ENCODE assay signal across 20 cellular contexts in genomic region chr6:38021029-38021428, GRCh38.
DNase-seq lines count a peak whose midpoint lies in the region; ATAC-seq, FAIRE-seq and TF ChIP-seq lines count a peak whose summit lies in the region.
"Had no signal": no experiment of that assay in that cellular context is flagged by ENCODE, and none has a peak within 500 bp of the region (broad histone marks: within the 10 kb centered on the region; RNA-seq: fewer than 3 reads in every experiment).

No MANE protein-coding gene starts in this region.

- FAIRE-seq in H54 (lab: Jason Lieb, UNC), result peak; percentile 11
- FAIRE-seq: endothelial cell of umbilical vein, urothelium cell line had no signal

- H3K9ac ChIP-seq in endocrine pancreas (ENCODE audit: control insufficient read depth, insufficient read depth, low read length), result no peak overlapping the region

- DNase-seq in H54 (ENCODE audit: insufficient read length, low spot score) (no peak), NCI-H146 (lab: John Stamatoyannopoulos, UW) (peak; percentile 100), NCI-H69 (lab: John Stamatoyannopoulos, UW) (peak; percentile 98), NAMALWA (ENCODE audit: low spot score) (no peak)
- DNase-seq in stimulated activated naive CD4-positive, alpha-beta T cell treated with Interleukin-2 at 50 U/mL for 16 hours (lab: John Stamatoyannopoulos, UW), result no peak
- DNase-seq: activated CD4-positive, alpha-beta T cell treated with anti-CD3 and anti-CD28 coated beads for 48 hours; activated gamma-delta T cell treated with Interleukin-2 at 50 U/mL for 16 hours; activated T-cell treated with anti-CD3 and anti-CD28 coated beads, Interleukin-2, amount 50 U/mL, for 24 hours; GOT3; left lung; MV-4-11; naive thymus-derived CD8-positive, alpha-beta T cell; occipital lobe had no signal

- no peaks in the 10 kb centered on the region for H3K9me3 ChIP-seq in endocrine pancreas (ENCODE audit: control insufficient read depth, low read length)
- H3K9me3 ChIP-seq: thoracic aorta had no signal

- no peak for ATAC-seq in HG03280 (IDR thresholded peaks at IDR 0.05; ENCODE audit: unreplicated experiment)
- ATAC-seq: left lung; naive thymus-derived CD8-positive, alpha-beta T cell; Panc1 had no signal

- peaks cover 25% of the 10 kb centered on the region for H3K4me1 ChIP-seq in endocrine pancreas (ENCODE audit: control insufficient read depth, insufficient read depth, low read length)

- H3K36me3 ChIP-seq in endocrine pancreas (ENCODE audit: control insufficient read depth, insufficient read depth, low read length), result no peaks in the 10 kb centered on the region
- H3K36me3 ChIP-seq: left lung, thoracic aorta had no signal

- H3K27me3 ChIP-seq in endocrine pancreas (ENCODE audit: control insufficient read depth, insufficient read depth, low read length), result no peaks in the 10 kb centered on the region
- H3K27me3 ChIP-seq: dorsolateral prefrontal cortex, left lung had no signal

- no peak for TF ChIP-seq POLR2A in H54 (IDR thresholded peaks at IDR 0.05; ENCODE audit: low read depth, low read length)

- H3K4me3 ChIP-seq in endocrine pancreas (ENCODE audit: control insufficient read depth, insufficient read depth, low read length), result peak overlapping the region; percentile 87
- H3K4me3 ChIP-seq: left lung, thoracic aorta had no signal

Comparison
In these comparisons a context has a peak if more than half of its experiments do, and no peak if none do; other contexts are left out.
1. DNase-seq: peak in NCI-H146 (single experiment) and NCI-H69 (single experiment); none in H54 (single experiment), NAMALWA (single experiment) and stimulated activated naive CD4-positive, alpha-beta T cell treated with Interleukin-2 at 50 U/mL for 16 hours (single experiment).